8 cellular contexts compared by ENCODE assay signal in genomic region chr22:36327922-36328551, GRCh38. TPM values are rescaled to one million over a fixed set of nuclear protein-coding genes. Genes with fewer than 3 reads are reported as not detected.
DNase-seq lines count a peak whose midpoint lies in the region; ATAC-seq and TF ChIP-seq lines count a peak whose summit lies in the region.

No MANE protein-coding gene starts in this region.

- peak overlapping the region; percentile 75 to 95 for H4K8ac ChIP-seq in IMR-90 (ENCODE audit: low read depth in 2 of 2, low read length in 2 of 2)

- H2AK5ac ChIP-seq in IMR-90 (ENCODE audit: low read depth, low read length), result peak overlapping the region; percentile 99

- peak overlapping the region; percentile 99 for H3K14ac ChIP-seq in IMR-90 (replicated peaks; ENCODE audit: low read depth, low read length)

- peak overlapping the region; percentile 100 for H3K4ac ChIP-seq in IMR-90 (ENCODE audit: low read depth, low read length)

- peaks cover 63% of the 10 kb centered on the region for H3K9me1 ChIP-seq in IMR-90 (ENCODE audit: insufficient read depth, low read length)

- no peak for TF ChIP-seq RAD21 in IMR-90 (IDR thresholded peaks at IDR 0.05; ENCODE audit: low read length)

- H3K36me3 Mint-ChIP-seq in activated naive CD4-positive, alpha-beta T cell treated with anti-CD3 and anti-CD28 coated beads, Interleukin-2, amount 50 U/mL, for 72 hours, result peaks cover 56 to 83% of the 10 kb centered on the region in 2 donors

- H4K5ac ChIP-seq in IMR-90 (ENCODE audit: low read depth, low read length), result peak overlapping the region; percentile 96

- H3K9me3 ChIP-seq in IMR-90 (ENCODE audit: control insufficient read depth, insufficient read depth, low read length), result no peaks in the 10 kb centered on the region
- H3K9me3 ChIP-seq in right atrium auricular region, result no peaks in the 10 kb centered on the region
- H3K9me3 ChIP-seq in smooth muscle cell (replicated peaks; ENCODE audit: low read depth), result no peaks in the 10 kb centered on the region

- no peak overlapping the region for H3K4me2 ChIP-seq in IMR-90 (ENCODE audit: low read depth, low read length)
- peak overlapping the region; percentile 75 for H3K4me2 ChIP-seq in smooth muscle cell

- peaks cover 18 to 95% of the 10 kb centered on the region in 2 experiments; a peak in 3 of 4 replicates for H3K79me1 ChIP-seq in IMR-90 (ENCODE audit: low read depth in 1 of 2, low read length in 2 of 2)

- TF ChIP-seq CTCF in IMR-90 (conservative IDR thresholded peaks at IDR 0.05; ENCODE audit: low read depth, low read length) (no peak), right atrium auricular region (IDR thresholded peaks at IDR 0.05) (no peak), smooth muscle cell (IDR thresholded peaks at IDR 0.05; ENCODE audit: borderline replicate concordance, insufficient read depth, poor library complexity, severe bottlenecking) (no peak)

- H3K27me3 ChIP-seq in IMR-90 (ENCODE audit: control insufficient read depth, insufficient read depth, low read length), result no peaks in the 10 kb centered on the region
- no peaks in the 10 kb centered on the region for H3K27me3 ChIP-seq in right atrium auricular region
- H3K27me3 ChIP-seq in smooth muscle cell (ENCODE audit: low read depth), result no peaks in the 10 kb centered on the region

- 47% methylated on average over 6 of the region's 13 CpGs; no CpG with 5 or more reads in 1 of the 2 experiments for WGBS in IMR-90 (ENCODE audit: extremely low coverage in 2 of 2, insufficient read length in 1 of 2), 2 experiments
- WGBS in smooth muscle cell (ENCODE audit: low lambda C conversion rate), result 56% methylated on average over 13 of the region's 13 CpGs

- H3K79me2 ChIP-seq in smooth muscle cell (ENCODE audit: low read depth), result peaks cover 60% of the 10 kb centered on the region

- no peak overlapping the region for H2AFZ ChIP-seq in IMR-90 (replicated peaks; ENCODE audit: low read length, poor library complexity)
- H2AFZ ChIP-seq in smooth muscle cell (ENCODE audit: low read depth), result no peak overlapping the region

- no peaks in the 10 kb centered on the region for H3K9me3 Mint-ChIP-seq in activated naive CD4-positive, alpha-beta T cell treated with anti-CD3 and anti-CD28 coated beads, Interleukin-2, amount 50 U/mL, for 72 hours

- H2BK5ac ChIP-seq in IMR-90 (ENCODE audit: low read depth, low read length, poor library complexity, severe bottlenecking), result peak overlapping the region; percentile 100

- TF ChIP-seq POLR2A in IMR-90 (IDR thresholded peaks at IDR 0.05; ENCODE audit: low read depth, low read length), result 0 out of 2 replicates have a peak, but pooled peaks have one; percentile 10

- H3K36me3 ChIP-seq in IMR-90 (ENCODE audit: control insufficient read depth, insufficient read depth, low read length) (peaks cover 81% of the 10 kb centered on the region), right atrium auricular region (peaks cover 65% of the 10 kb centered on the region), smooth muscle cell (ENCODE audit: low read depth) (no peaks in the 10 kb centered on the region)

- H3K56ac ChIP-seq in IMR-90 (ENCODE audit: extremely low read depth, insufficient read depth, low read length), result peak overlapping the region; percentile 99

- dilution Hi-C loops in IMR-90 (cut with HindIII; ENCODE audit: low sequenced_read_pairs, unreplicated experiment), result no loop called here

- H3K4me3 ChIP-seq in IMR-90 (ENCODE audit: insufficient read depth, low read depth, low read length), result no peak overlapping the region
- H3K4me3 ChIP-seq in right atrium auricular region, result no peak overlapping the region
- no peak overlapping the region for H3K4me3 ChIP-seq in smooth muscle cell

- peaks cover 82% of the 10 kb centered on the region for H3K4me1 ChIP-seq in IMR-90 (ENCODE audit: control insufficient read depth, insufficient read depth, low read length)
- peaks cover 0 to 100% of the 10 kb centered on the region in 2 donors for H3K4me1 ChIP-seq in right atrium auricular region
- H3K4me1 ChIP-seq in smooth muscle cell (ENCODE audit: low read depth), result peaks cover 44% of the 10 kb centered on the region

- intact Hi-C loops in IMR-90 (cut with micrococcal nuclease), result loop anchor here (2.0 kb wide), 1 partner anchor 143 kb away; no protein-coding TSS in a partner anchor

- peak overlapping the region; percentile 74; the same call in 2 of the 3 replicates for H2BK15ac ChIP-seq in IMR-90 (ENCODE audit: low read depth, low read length)

- H2BK120ac ChIP-seq in IMR-90 (ENCODE audit: low read depth, low read length), result peak overlapping the region; percentile 97

- peak overlapping the region; percentile 99 for H2AK9ac ChIP-seq in IMR-90 (replicated peaks; ENCODE audit: low read depth, low read length, poor library complexity)

- H4K91ac ChIP-seq in IMR-90 (ENCODE audit: insufficient read depth, low read depth, low read length), result peak overlapping the region; percentile 100

- H2BK20ac ChIP-seq in IMR-90 (ENCODE audit: low read depth, low read length), result peak overlapping the region; percentile 93

- H3K9ac ChIP-seq in IMR-90 (ENCODE audit: low read depth, low read length) (peak overlapping the region; percentile 87), smooth muscle cell (ENCODE audit: low read depth) (peak overlapping the region; percentile 98)

- peaks cover 42% of the 10 kb centered on the region for H3F3A ChIP-seq in smooth muscle cell (ENCODE audit: low read depth)

- H3K18ac ChIP-seq in IMR-90 (ENCODE audit: low read depth, low read length), result peak overlapping the region; percentile 89

- H4K20me1 ChIP-seq in IMR-90 (ENCODE audit: insufficient read depth, low read length) (peaks cover 77% of the 10 kb centered on the region), smooth muscle cell (ENCODE audit: low read depth) (peaks cover 36% of the 10 kb centered on the region)

- H3K27ac Mint-ChIP-seq in activated naive CD4-positive, alpha-beta T cell treated with anti-CD3 and anti-CD28 coated beads, Interleukin-2, amount 50 U/mL, for 72 hours, result peak overlapping the region; percentile 96 to 100

- in situ Hi-C loops in IMR-90 (cut with MboI; ENCODE audit: low sequenced_read_pairs), result no loop called here

- DNase-seq in IMR-90 (peak; percentile 78), right atrium auricular region (ENCODE audit: low spot score) (peak; percentile 82), smooth muscle cell (lab: John Stamatoyannopoulos, UW; ENCODE audit: unreplicated experiment) (no peak), NCI-H2081 treated with DMSO at 0.1 percent for 48 hours (lab: John Stamatoyannopoulos, UW) (no peak), NOMO-1 treated with dmso at 0.1 percent for 144 hours (lab: John Stamatoyannopoulos, UW; ENCODE audit: unreplicated experiment) (no peak), NCI-H187 treated with DMSO at 0.1 percent for 48 hours (lab: John Stamatoyannopoulos, UW) (no peak), HPDE6-E6E7 (ENCODE audit: extremely low spot score) (no peak)
- no peak for DNase-seq in activated naive CD4-positive, alpha-beta T cell treated with anti-CD3 and anti-CD28 coated beads, Interleukin-2, amount 50 U/mL, for 72 hours (ENCODE audit: low spot score in 2 of 2)

- CTCF ChIA-PET in IMR-90 (lab: Yijun Ruan, JAX), result interaction anchor here (1.8 kb wide), 2 partner anchors 50 to 142 kb away, joined by 4 to 7 read pairs; no protein-coding TSS in a partner anchor

- ATAC-seq in IMR-90 (ENCODE audit: low read depth), result no peak
- ATAC-seq in activated naive CD4-positive, alpha-beta T cell treated with anti-CD3 and anti-CD28 coated beads, Interleukin-2, amount 50 U/mL, for 72 hours, result no peak

- POLR2A ChIA-PET in IMR-90 (lab: Charles Lee; ENCODE audit: unreplicated experiment), result interaction anchor here (0.5 to 1.4 kb wide), 5 partner anchors 53 to 200 kb away, joined by 3 to 7 read pairs (median 5); no protein-coding TSS in a partner anchor

- no TSS peak for BruUV-seq in IMR-90 (replicated peaks; lab: Mats Ljungman, UMichigan)

- peak overlapping the region; percentile 87 for H3K27ac ChIP-seq in IMR-90 (ENCODE audit: insufficient read depth, low read length)
- H3K27ac ChIP-seq in right atrium auricular region, result peak overlapping the region; percentile 98 to 99
- peak overlapping the region; percentile 100 for H3K27ac ChIP-seq in smooth muscle cell (ENCODE audit: low read depth)

- peak overlapping the region; percentile 99 for H3K23ac ChIP-seq in IMR-90 (ENCODE audit: low read depth, low read length)

TF ChIP-seq in IMR-90, 13 proteins besides CTCF, POLR2A, EP300 and RAD21 (continues in another document):
- TF ChIP-seq MAZ (IDR thresholded peaks at IDR 0.05; ENCODE audit: borderline replicate concordance, low read depth, low read length) (no peak), ELK1 (IDR thresholded peaks at IDR 0.05; ENCODE audit: borderline replicate concordance, low read depth, low read length) (no peak), USF2 (IDR thresholded peaks at IDR 0.05; ENCODE audit: low read depth, low read length) (no peak), NFE2L2 (IDR thresholded peaks at IDR 0.05; ENCODE audit: low read depth, low read length) (no peak), SMC3 (IDR thresholded peaks at IDR 0.05; ENCODE audit: low read depth, low read length) (no peak), BHLHE40 (IDR thresholded peaks at IDR 0.05; ENCODE audit: low read depth, low read length) (no peak), MAFK (IDR thresholded peaks at IDR 0.05; ENCODE audit: low read depth, low read length) (no peak), CEBPB (IDR thresholded peaks at IDR 0.05; ENCODE audit: low read depth, low read length) (no peak)

RNA-seq across cellular contexts. Expression of gene MYH9, which starts 59.7 kb away (rescaled TPM):
- total RNA-seq in IMR-90 (2012; rRNA removed) (554 and 783 TPM in 2 replicates), right atrium auricular region (100 to 1,000 TPM; 125 to 229 TPM), smooth muscle cell (350 and 378 TPM in 2 replicates)
- polyA plus RNA-seq in IMR-90 (2012; rRNA removed) (475 and 507 TPM in 2 replicates), smooth muscle cell (361 and 382 TPM in 2 replicates)
- 197 and 382 TPM in 2 replicates for polyA plus RNA-seq in IMR-90 (2012; cell fraction: cytosol; rRNA removed)
- 449 and 493 TPM in 2 replicates for polyA plus RNA-seq in IMR-90 (2012; cell fraction: nucleus; rRNA removed; ENCODE audit: low replicate concordance)
- total RNA-seq in activated naive CD4-positive, alpha-beta T cell treated with anti-CD3 and anti-CD28 coated beads, Interleukin-2, amount 50 U/mL, for 72 hours, result 100 to 1,000 TPM; 521 to 691 TPM

Comparison
In these comparisons a context has a peak if more than half of its experiments do, and no peak if none do; other contexts are left out.
1. DNase-seq: peak in IMR-90 (single experiment) and right atrium auricular region (single experiment); none in activated naive CD4-positive, alpha-beta T cell treated with anti-CD3 and anti-CD28 coated beads, Interleukin-2, amount 50 U/mL, for 72 hours (0 of 2), smooth muscle cell (single experiment), NCI-H2081 treated with DMSO at 0.1 percent for 48 hours (single experiment), NOMO-1 treated with dmso at 0.1 percent for 144 hours (single experiment), NCI-H187 treated with DMSO at 0.1 percent for 48 hours (single experiment) and HPDE6-E6E7 (single experiment).
2. Peak in every context shown above with its lines, with median percentiles within 50 percentile points of each other: H3K27ac ChIP-seq.